In genomic region chr20:35363190-35363589, GRCh38 we compare ENCODE assay signal across 26 cellular contexts. TPM values are rescaled to one million over a fixed set of nuclear protein-coding genes. Genes with fewer than 3 reads are reported as not detected.
A peak's percentile ranks its signal among the peaks of the same experiment; 100 is the strongest.
DNase-seq lines count a peak whose midpoint lies in the region; ATAC-seq, FAIRE-seq and TF ChIP-seq lines count a peak whose summit lies in the region.
"Had no signal": no experiment of that assay in that cellular context is flagged by ENCODE, and none has a peak within 500 bp of the region (broad histone marks: within the 10 kb centered on the region; RNA-seq: fewer than 3 reads in every experiment).

No MANE protein-coding gene starts in this region.

- no peak for TF ChIP-seq CTCF in astrocyte (IDR thresholded peaks at IDR 0.05; ENCODE audit: insufficient read depth, low read depth, low read length)

- H3K4me3 ChIP-seq in BLaER1 (no peak overlapping the region), astrocyte (ENCODE audit: insufficient read depth, low read depth, low read length) (no peak overlapping the region)
- H3K4me3 ChIP-seq: esophagus muscularis mucosa, heart left ventricle, left lung, PC-9, psoas muscle, SJCRH30, transverse colon had no signal

- no peak for FAIRE-seq in astrocyte (lab: Jason Lieb, UNC)
- FAIRE-seq: small intestine had no signal

- no peak for ATAC-seq in GM19395 (IDR thresholded peaks at IDR 0.05; ENCODE audit: unreplicated experiment)
- no peak for ATAC-seq in GM19463 (IDR thresholded peaks at IDR 0.05; ENCODE audit: unreplicated experiment)
- no peak for ATAC-seq in activated CD4-positive, CD25-positive, alpha-beta regulatory T cell treated with anti-CD3 and anti-CD28 coated beads, Interleukin-2, amount 50 U/mL, for 24 hours
- ATAC-seq: left lung, psoas muscle had no signal

- DNase-seq in NCI-H2029 (lab: John Stamatoyannopoulos, UW) (peak; percentile 79), astrocyte (ENCODE audit: low read depth) (peak; percentile 89), inferior parietal cortex (ENCODE audit: extremely low spot score) (peak; percentile 54), NCI-H446 (lab: John Stamatoyannopoulos, UW) (no peak)
- DNase-seq: activated CD4-positive, alpha-beta T cell treated with anti-CD3 and anti-CD28 coated beads, Interleukin-2, amount 50 U/mL, for 48 hours; activated naive CD4-positive, alpha-beta T cell; effector CD8-positive, alpha-beta T cell; H9; heart left ventricle; left lung; NCI-H1105; NCI-H2171; NCI-H774; PC-9; psoas muscle; SJCRH30; small intestine; stimulated activated CD4-positive, alpha-beta T cell treated with anti-CD3 and anti-CD28 coated beads, Interleukin-2, amount 100 ng/mL, for 48 hours; stimulated activated naive CD4-positive, alpha-beta T cell treated with Interleukin-2 at 50 U/mL for 16 hours; transverse colon had no signal

- no peaks in the 10 kb centered on the region for H3K9me3 ChIP-seq in BLaER1
- H3K9me3 ChIP-seq in astrocyte (ENCODE audit: insufficient read depth, low read depth, low read length): no peaks in the 10 kb centered on the region
- H3K9me3 ChIP-seq: esophagus muscularis mucosa, heart left ventricle, left lung, psoas muscle, SJCRH30, transverse colon had no signal

- H3K9ac ChIP-seq in BLaER1: no peak overlapping the region
- H3K9ac ChIP-seq in astrocyte (ENCODE audit: low read length): no peak overlapping the region

- H3K9me3 Mint-ChIP-seq in astrocyte (ENCODE audit: unreplicated experiment): no peaks in the 10 kb centered on the region
- H3K9me3 Mint-ChIP-seq: H9; T-helper 1 cell treated with Interleukin-12 subunit alpha and Interleukin-12 subunit beta and Interleukin-4 antibody, amounts not matched to agents 30 μg/mL and 1 μg/mL, for 36 hours had no signal

- H3K27me3 Mint-ChIP-seq in astrocyte (ENCODE audit: low read depth, unreplicated experiment): no peaks in the 10 kb centered on the region

- H3K4me1 Mint-ChIP-seq in astrocyte (ENCODE audit: low read depth, unreplicated experiment): peaks cover 50% of the 10 kb centered on the region
- H3K4me1 Mint-ChIP-seq: H9 had no signal

- H3K36me3 ChIP-seq in BLaER1 (peaks cover 86% of the 10 kb centered on the region), astrocyte (ENCODE audit: insufficient read depth, low read length) (peaks cover 16% of the 10 kb centered on the region)

- H4K20me1 ChIP-seq in BLaER1: no peaks in the 10 kb centered on the region; the same call in 1 of the 2 replicates
- H4K20me1 ChIP-seq in astrocyte (ENCODE audit: insufficient read depth, low read length): peaks cover 3% of the 10 kb centered on the region

- H3K27ac Mint-ChIP-seq in astrocyte (ENCODE audit: unreplicated experiment): peak overlapping the region; percentile 90
- H3K27ac Mint-ChIP-seq: H9; T-helper 1 cell treated with Interleukin-12 subunit alpha and Interleukin-12 subunit beta and Interleukin-4 antibody, amounts not matched to agents 30 μg/mL and 1 μg/mL, for 36 hours had no signal

- H3K36me3 Mint-ChIP-seq in astrocyte (ENCODE audit: low read depth, unreplicated experiment): peaks cover 19% of the 10 kb centered on the region

- no peak overlapping the region for H2AFZ ChIP-seq in astrocyte (ENCODE audit: low read depth, low read length)
- H2AFZ ChIP-seq: PC-9 had no signal

- H3K4me2 ChIP-seq in BLaER1 (peak overlapping the region; percentile 0; the same call in 1 of the 2 replicates), astrocyte (ENCODE audit: low read length) (no peak overlapping the region)
- H3K4me2 ChIP-seq: PC-9 had no signal

- H3K27ac ChIP-seq in BLaER1 (no peak overlapping the region), astrocyte (ENCODE audit: low read depth, low read length) (peak overlapping the region; percentile 1)
- H3K27ac ChIP-seq: esophagus muscularis mucosa, heart left ventricle, left lung, PC-9, psoas muscle, SJCRH30, transverse colon had no signal

- no peak overlapping the region for H3K4me3 Mint-ChIP-seq in astrocyte (ENCODE audit: unreplicated experiment)
- H3K4me3 Mint-ChIP-seq: H9; T-helper 1 cell treated with Interleukin-12 subunit alpha and Interleukin-12 subunit beta and Interleukin-4 antibody, amounts not matched to agents 30 μg/mL and 1 μg/mL, for 36 hours had no signal

- H3K27me3 ChIP-seq in BLaER1: no peaks in the 10 kb centered on the region
- no peaks in the 10 kb centered on the region for H3K27me3 ChIP-seq in astrocyte (ENCODE audit: insufficient read depth, low read length)
- H3K27me3 ChIP-seq: esophagus muscularis mucosa, heart left ventricle, left lung, SJCRH30, transverse colon had no signal

- peaks cover 12% of the 10 kb centered on the region for H3K79me2 ChIP-seq in astrocyte (ENCODE audit: insufficient read depth, low read length)

- H3K4me1 ChIP-seq in BLaER1 (peaks cover 10% of the 10 kb centered on the region), astrocyte (ENCODE audit: insufficient read depth, low read length) (peaks cover 10% of the 10 kb centered on the region)
- H3K4me1 ChIP-seq: left lung had no signal

RNA-seq across cellular contexts. Expression of gene UQCC1, which starts 48.6 kb away (rescaled TPM):
- total RNA-seq in astrocyte: 44.5 and 49.0 TPM in 2 replicates

Comparison
In these comparisons a context has a peak if more than half of its experiments do, and no peak if none do; other contexts are left out.
1. DNase-seq: peak in NCI-H2029 (single experiment), astrocyte (single experiment) and inferior parietal cortex (single experiment); none in NCI-H446 (0 of 2).